22 cellular contexts compared by ENCODE assay signal in genomic region chr16:57382535-57383275, GRCh38. TPM values are rescaled to one million over a fixed set of nuclear protein-coding genes. Genes with fewer than 3 reads are reported as not detected.
A peak's percentile ranks its signal among the peaks of the same experiment; 100 is the strongest.
DNase-seq lines count a peak whose midpoint lies in the region; ATAC-seq and TF ChIP-seq lines count a peak whose summit lies in the region.
"Had no signal": no experiment of that assay in that cellular context is flagged by ENCODE, and none has a peak within 500 bp of the region (broad histone marks: within the 10 kb centered on the region; RNA-seq: fewer than 3 reads in every experiment).

No MANE protein-coding gene starts in this region.

- no peak overlapping the region for H3K4me3 Mint-ChIP-seq in stimulated activated naive CD8-positive, alpha-beta T cell treated with anti-CD3 and anti-CD28 coated beads, Interleukin-15, amount 100 ng/mL, for 72 hours
- no peak overlapping the region for H3K4me3 Mint-ChIP-seq in endodermal cell
- H3K4me3 Mint-ChIP-seq: T-helper 2 cell treated with Interferon-gamma antibody and Interleukin-4, amounts not matched to agents 5 μg/mL and 100 μg/mL, for 36 hours had no signal

- H3K4me1 ChIP-seq in Loucy (ENCODE audit: insufficient read depth, low read length, poor library complexity, severe bottlenecking), result peaks cover 13% of the 10 kb centered on the region
- H3K4me1 ChIP-seq in endodermal cell (ENCODE audit: control insufficient read depth, insufficient read depth, low read length), result no peaks in the 10 kb centered on the region
- peaks cover 0 to 92% (median 55%) of the 10 kb centered on the region in 4 donors for H3K4me1 ChIP-seq in tibial artery
- peaks cover 3 to 75% (median 52%) of the 10 kb centered on the region in 12 donors for H3K4me1 ChIP-seq in heart left ventricle

- intact Hi-C loops in tibial artery (cut with DNase I; ENCODE audit: low total_unique reads) (no loop called here), heart left ventricle (cut with DNase I) (no loop called here)

- H3F3A ChIP-seq in Loucy (ENCODE audit: low read depth), result no peaks in the 10 kb centered on the region

- ATAC-seq in stimulated activated naive CD8-positive, alpha-beta T cell treated with anti-CD3 and anti-CD28 coated beads, Interleukin-15, amount 100 ng/mL, for 72 hours, result peak; percentile 50
- no peak for ATAC-seq in stimulated activated naive CD8-positive, alpha-beta T cell treated with anti-CD3 and anti-CD28 coated beads, Interleukin-15, Interleukin-2, amounts not matched to agents 100 U/mL and 50 U/mL, for 24 hours
- ATAC-seq in GM18873 (IDR thresholded peaks at IDR 0.05; ENCODE audit: low FRiP score, unreplicated experiment) (no peak), heart left ventricle (no peak), GM21619 (IDR thresholded peaks at IDR 0.05; ENCODE audit: unreplicated experiment) (no peak)
- ATAC-seq: left lobe of liver had no signal

- H3K27ac ChIP-seq in endodermal cell (ENCODE audit: low read depth, low read length) (no peak overlapping the region), tibial artery (peak overlapping the region; percentile 49 to 52), heart left ventricle (no peak overlapping the region)
- H3K27ac ChIP-seq: cardiac muscle cell had no signal

- no peaks in the 10 kb centered on the region for H3K79me2 ChIP-seq in Loucy (ENCODE audit: insufficient read depth, low read length)

- no peaks in the 10 kb centered on the region for H3K9me2 ChIP-seq in Loucy (replicated peaks; ENCODE audit: low read depth, low read length)
- H3K9me2 ChIP-seq: SK-N-SH had no signal

- H3K36me3 Mint-ChIP-seq in endodermal cell (ENCODE audit: low read depth), result no peaks in the 10 kb centered on the region

- TF ChIP-seq CTCF in Loucy (conservative IDR thresholded peaks at IDR 0.05; ENCODE audit: low read length) (peak; percentile 38; the same call in 1 of the 2 replicates), endodermal cell (conservative IDR thresholded peaks at IDR 0.05) (peak; percentile 48), tibial artery (IDR thresholded peaks at IDR 0.05) (no peak), heart left ventricle (IDR thresholded peaks at IDR 0.05) (no peak)

- H3K9me3 ChIP-seq in Loucy (ENCODE audit: insufficient read depth, low read depth, low read length) (no peaks in the 10 kb centered on the region), endodermal cell (ENCODE audit: control insufficient read depth, low read length) (no peaks in the 10 kb centered on the region), tibial artery (no peaks in the 10 kb centered on the region), heart left ventricle (no peaks in the 10 kb centered on the region)
- H3K9me3 ChIP-seq: esophagus squamous epithelium, SK-N-SH had no signal

- no peaks in the 10 kb centered on the region for H3K9me3 Mint-ChIP-seq in stimulated activated naive CD8-positive, alpha-beta T cell treated with anti-CD3 and anti-CD28 coated beads, Interleukin-15, amount 100 ng/mL, for 72 hours
- no peaks in the 10 kb centered on the region for H3K9me3 Mint-ChIP-seq in endodermal cell
- H3K9me3 Mint-ChIP-seq: T-helper 2 cell treated with Interferon-gamma antibody and Interleukin-4, amounts not matched to agents 5 μg/mL and 100 μg/mL, for 36 hours had no signal

- H4K20me1 ChIP-seq in Loucy (ENCODE audit: insufficient read depth, low read length, poor library complexity, severe bottlenecking), result no peaks in the 10 kb centered on the region

- H3K27ac Mint-ChIP-seq in stimulated activated naive CD8-positive, alpha-beta T cell treated with anti-CD3 and anti-CD28 coated beads, Interleukin-15, amount 100 ng/mL, for 72 hours, result no peak overlapping the region
- no peak overlapping the region for H3K27ac Mint-ChIP-seq in endodermal cell
- H3K27ac Mint-ChIP-seq: T-helper 2 cell treated with Interferon-gamma antibody and Interleukin-4, amounts not matched to agents 5 μg/mL and 100 μg/mL, for 36 hours had no signal

- H3K9ac ChIP-seq in Loucy (ENCODE audit: low read depth, low read length, poor library complexity, severe bottlenecking), result no peak overlapping the region
- no peak overlapping the region for H3K9ac ChIP-seq in endodermal cell (ENCODE audit: extremely low read depth, low read length, poor library complexity, severe bottlenecking)
- H3K9ac ChIP-seq: SK-N-SH had no signal

- no peaks in the 10 kb centered on the region for H3K27me3 ChIP-seq in Loucy (ENCODE audit: insufficient read depth, low read length, poor library complexity, severe bottlenecking)
- no peaks in the 10 kb centered on the region for H3K27me3 ChIP-seq in endodermal cell (ENCODE audit: control insufficient read depth, insufficient read depth, low read length, poor library complexity, severe bottlenecking)
- H3K27me3 ChIP-seq in tibial artery, result no peaks in the 10 kb centered on the region
- no peaks in the 10 kb centered on the region for H3K27me3 ChIP-seq in heart left ventricle
- H3K27me3 ChIP-seq: cardiac muscle cell, esophagus squamous epithelium had no signal

- no peak overlapping the region for H3K4me2 ChIP-seq in Loucy (ENCODE audit: low read depth, low read length, poor library complexity, severe bottlenecking)

- DNase-seq in stimulated activated naive CD8-positive, alpha-beta T cell treated with anti-CD3 and anti-CD28 coated beads, Interleukin-15, amount 100 ng/mL, for 72 hours, result no peak
- DNase-seq in stimulated activated naive CD8-positive, alpha-beta T cell treated with anti-CD3 and anti-CD28 coated beads, Interleukin-15, Interleukin-2, amounts not matched to agents 100 U/mL and 50 U/mL, for 24 hours, result no peak
- DNase-seq in endodermal cell (no peak), tibial artery (no peak), heart left ventricle (no peak)
- DNase-seq: EL; esophagus squamous epithelium; glutamatergic neuron; NCI-H1436 treated with DMSO at 0.1 percent for 48 hours; NCI-H774; nucleus accumbens; retina; stimulated activated CD4-positive, alpha-beta T cell treated with anti-CD3 and anti-CD28 coated beads, Interleukin-12 subunit alpha, Interleukin-12 subunit beta, amount 100 ng/mL, for 4 hours had no signal

- no peak for TF ChIP-seq POLR2A in heart left ventricle (IDR thresholded peaks at IDR 0.05)

- H3K27me3 Mint-ChIP-seq in stimulated activated naive CD8-positive, alpha-beta T cell treated with anti-CD3 and anti-CD28 coated beads, Interleukin-15, amount 100 ng/mL, for 72 hours, result no peaks in the 10 kb centered on the region
- H3K27me3 Mint-ChIP-seq in endodermal cell (ENCODE audit: insufficient read depth), result no peaks in the 10 kb centered on the region

- H3K4me3 ChIP-seq in Loucy (ENCODE audit: low read length, poor library complexity, severe bottlenecking) (no peak overlapping the region), endodermal cell (ENCODE audit: low read length) (no peak overlapping the region), tibial artery (no peak overlapping the region), heart left ventricle (no peak overlapping the region)
- H3K4me3 ChIP-seq: cardiac muscle cell, esophagus squamous epithelium had no signal

- H3K36me3 ChIP-seq in Loucy (ENCODE audit: insufficient read depth, low read length) (no peaks in the 10 kb centered on the region), endodermal cell (ENCODE audit: control insufficient read depth, insufficient read depth, low read length) (no peaks in the 10 kb centered on the region), tibial artery (peaks cover 23 to 48% (median 46%) of the 10 kb centered on the region in 3 donors), heart left ventricle (peaks cover 0 to 28% (median 0%) of the 10 kb centered on the region in 9 donors)
- H3K36me3 ChIP-seq: cardiac muscle cell had no signal

- 94% methylated on average over 8 to 16 of the region's 16 CpGs for WGBS in endodermal cell (ENCODE audit: insufficient coverage in 1 of 2, insufficient read length in 1 of 2), 2 experiments
- 83 to 100% (median 94%) methylated on average over 5 to 16 of the region's 16 CpGs for WGBS in heart left ventricle, 4 donors

- no peak overlapping the region for H2AFZ ChIP-seq in Loucy (ENCODE audit: low read length)

- H3K4me1 Mint-ChIP-seq in stimulated activated naive CD8-positive, alpha-beta T cell treated with anti-CD3 and anti-CD28 coated beads, Interleukin-15, amount 100 ng/mL, for 72 hours, result peaks cover 18% of the 10 kb centered on the region
- H3K4me1 Mint-ChIP-seq in endodermal cell, result no peaks in the 10 kb centered on the region

RNA-seq across cellular contexts. Expression of gene CX3CL1, which starts 10.4 kb away (rescaled TPM):
- total RNA-seq in endodermal cell (1 to 10 TPM in 1 of 2 donors, under 1 TPM in 1; 0.18 to 1.0 TPM), heart left ventricle (10 to 100 TPM in 8 of 9 donors, 1 to 10 TPM in 1; 8.3 to 59.5 (median 15.4) TPM)
- 5.5 TPM for polyA plus RNA-seq in endodermal cell (2013, experiment 1 of 2)
- polyA plus RNA-seq in endodermal cell (2013, experiment 2 of 2), result 6.3 TPM
- polyA plus RNA-seq in heart left ventricle, result 10 to 100 TPM; 13.7 to 15.5 TPM

RNA-seq across cellular contexts. Expression of gene CCL17, which starts 21.9 kb away (rescaled TPM):
- total RNA-seq in endodermal cell (not detected), heart left ventricle (1 to 10 TPM in 2 of 9 donors, not detected in 7; 1.0 to 4.0 TPM)
- not detected for polyA plus RNA-seq in endodermal cell (2013, experiment 1 of 2)
- polyA plus RNA-seq in endodermal cell (2013, experiment 2 of 2), result not detected
- under 1 TPM in 1 of 2 donors, not detected in 1; 0.26 TPM for polyA plus RNA-seq in heart left ventricle
- total RNA-seq: cardiac muscle cell, left lobe of liver, M059J, mucosa of gallbladder had no signal
- polyA plus RNA-seq: cardiac muscle cell, SK-N-SH had no signal

RNA-seq across cellular contexts. Expression of gene CCL22, which starts 24.1 kb away (rescaled TPM):
- total RNA-seq in endodermal cell, result not detected
- polyA plus RNA-seq in endodermal cell (2013, experiment 1 of 2), result not detected
- polyA plus RNA-seq in endodermal cell (2013, experiment 2 of 2), result not detected
- under 1 TPM in 5 of 9 donors, not detected in 4; 0.10 to 0.24 (median 0.13) TPM for total RNA-seq in heart left ventricle
- under 1 TPM in 1 of 2 donors, not detected in 1; 0.06 TPM for polyA plus RNA-seq in heart left ventricle
- total RNA-seq: M059J had no signal
- polyA plus RNA-seq: SK-N-SH had no signal

Comparison
In these comparisons a context has a peak if more than half of its experiments do, and no peak if none do; other contexts are left out.
1. CTCF ChIP-seq: peak in Loucy (single experiment) and endodermal cell (single experiment); none in tibial artery (0 of 2) and heart left ventricle (0 of 12).
2. H3K27ac ChIP-seq: peak in tibial artery (2 of 2); none in endodermal cell (single experiment) and heart left ventricle (0 of 12).
3. RNA of gene CX3CL1, which starts 10.4 kb away (total RNA-seq): 8.3 to 59.5 TPM in heart left ventricle; 0.18 to 1.0 TPM in endodermal cell; every median in the first group is over 4 times any median in the second.